In genomic region chr4:11426003-11426402, GRCh38 we compare ENCODE assay signal across 16 cellular contexts. TPM values are rescaled to one million over a fixed set of nuclear protein-coding genes. Genes with fewer than 3 reads are reported as not detected.
DNase-seq lines count a peak whose midpoint lies in the region; ATAC-seq and TF ChIP-seq lines count a peak whose summit lies in the region.
"Had no signal": no experiment of that assay in that cellular context is flagged by ENCODE, and none has a peak within 500 bp of the region (broad histone marks: within the 10 kb centered on the region; RNA-seq: fewer than 3 reads in every experiment).

No MANE protein-coding gene starts in this region.

- H3K18ac ChIP-seq in mesendoderm (ENCODE audit: low read length), result peak overlapping the region; percentile 21

- H2AK5ac ChIP-seq in mesendoderm (ENCODE audit: low read length), result peak overlapping the region; percentile 81

- H4K5ac ChIP-seq in mesendoderm (ENCODE audit: low read length), result no peak overlapping the region

- H3K56ac ChIP-seq in mesendoderm (ENCODE audit: low read length), result peak overlapping the region; percentile 72

- H3K79me1 ChIP-seq in mesendoderm (ENCODE audit: low read length), result peaks cover 8% of the 10 kb centered on the region

- peaks cover 28% of the 10 kb centered on the region for H3K4me1 ChIP-seq in left ventricle myocardium inferior
- peaks cover 0 to 33% (median 22%) of the 10 kb centered on the region in 9 donors for H3K4me1 ChIP-seq in heart right ventricle
- H3K4me1 ChIP-seq in mesendoderm (ENCODE audit: control insufficient read depth, low read depth, low read length), result peaks cover 19% of the 10 kb centered on the region
- H3K4me1 ChIP-seq: SJSA1 had no signal

- peak overlapping the region; percentile 62 for H3K9ac ChIP-seq in mesendoderm (ENCODE audit: low read length)

- no peak overlapping the region for H4K8ac ChIP-seq in mesendoderm (ENCODE audit: low read depth, low read length)

- WGBS in heart right ventricle, 2 donors, result 79 to 86% methylated on average over 3 of the region's 3 CpGs
- WGBS in mesendoderm (ENCODE audit: extremely low coverage, insufficient coverage, low lambda C conversion rate), result no CpG with 5 or more reads among the region's 3 CpGs

- no peak overlapping the region for H3K27ac Mint-ChIP-seq in dendritic cell treated with granulocyte-macrophage colony-stimulating factor and Interleukin-4, amounts not matched to agents 40 ng/mL and 50 ng/mL, for 4 days
- no peak overlapping the region for H3K27ac Mint-ChIP-seq in stimulated activated memory B cell treated with anti-CD40 and anti-IgM and Interleukin-4, amounts not matched to agents 10 μg/mL and 1 μg/mL and 100 μg/mL, for 72 hours
- no peak overlapping the region for H3K27ac Mint-ChIP-seq in activated T-cell treated with anti-CD3 and anti-CD28 coated beads, Interleukin-2, amount 50 U/mL, for 24 hours

- H2BK120ac ChIP-seq in mesendoderm (ENCODE audit: low read depth, low read length), result peak overlapping the region; percentile 76

- peaks cover 23% of the 10 kb centered on the region for H3K4me1 Mint-ChIP-seq in dendritic cell treated with granulocyte-macrophage colony-stimulating factor and Interleukin-4, amounts not matched to agents 40 ng/mL and 50 ng/mL, for 4 days (ENCODE audit: low read depth)
- H3K4me1 Mint-ChIP-seq in stimulated activated memory B cell treated with anti-CD40 and anti-IgM and Interleukin-4, amounts not matched to agents 10 μg/mL and 1 μg/mL and 100 μg/mL, for 72 hours, result peaks cover 48% of the 10 kb centered on the region
- peaks cover 17% of the 10 kb centered on the region for H3K4me1 Mint-ChIP-seq in activated T-cell treated with anti-CD3 and anti-CD28 coated beads, Interleukin-2, amount 50 U/mL, for 24 hours (ENCODE audit: low read depth)

- no peak for ATAC-seq in heart right ventricle
- ATAC-seq in stimulated activated memory B cell treated with anti-CD40 and anti-IgM and Interleukin-4, amounts not matched to agents 10 μg/mL and 1 μg/mL and 100 μg/mL, for 72 hours, result no peak
- ATAC-seq in HG03342 (IDR thresholded peaks at IDR 0.05; ENCODE audit: unreplicated experiment), result no peak
- no peak for ATAC-seq in HG03565 (IDR thresholded peaks at IDR 0.05; ENCODE audit: unreplicated experiment)

- no peak for DNase-seq in left ventricle myocardium inferior
- no peak for DNase-seq in heart right ventricle
- DNase-seq in mesendoderm, result no peak
- DNase-seq in activated T-cell treated with anti-CD3 and anti-CD28 coated beads, Interleukin-2, amount 50 U/mL, for 24 hours, result no peak
- DNase-seq: MV-4-11, NCI-H2029, NCI-H2171 treated with DMSO at 0.1 percent for 48 hours, NCI-H446 treated with DMSO at 0.1 percent for 48 hours, NCI-H82 had no signal

- H3K79me2 ChIP-seq in mesendoderm (ENCODE audit: control insufficient read depth, insufficient read depth, low read length), result peaks cover 30% of the 10 kb centered on the region

- H3K27ac ChIP-seq in left ventricle myocardium inferior (replicated peaks) (no peak overlapping the region), heart right ventricle (no peak overlapping the region), mesendoderm (ENCODE audit: low read depth, low read length) (peak overlapping the region; percentile 23)
- H3K27ac ChIP-seq: HL-60, SJSA1 had no signal

- H3K23ac ChIP-seq in mesendoderm (ENCODE audit: low read length), result no peak overlapping the region

- no peak overlapping the region for H3K4ac ChIP-seq in mesendoderm (ENCODE audit: low read depth, low read length)

- H3K36me3 Mint-ChIP-seq in dendritic cell treated with granulocyte-macrophage colony-stimulating factor and Interleukin-4, amounts not matched to agents 40 ng/mL and 50 ng/mL, for 4 days (ENCODE audit: low read depth), result peaks cover 12% of the 10 kb centered on the region
- H3K36me3 Mint-ChIP-seq in stimulated activated memory B cell treated with anti-CD40 and anti-IgM and Interleukin-4, amounts not matched to agents 10 μg/mL and 1 μg/mL and 100 μg/mL, for 72 hours, result peaks cover 13% of the 10 kb centered on the region
- H3K36me3 Mint-ChIP-seq in activated T-cell treated with anti-CD3 and anti-CD28 coated beads, Interleukin-2, amount 50 U/mL, for 24 hours (ENCODE audit: low read depth), result no peaks in the 10 kb centered on the region

- H3K9me3 ChIP-seq in left ventricle myocardium inferior (replicated peaks) (no peaks in the 10 kb centered on the region), heart right ventricle (no peaks in the 10 kb centered on the region)
- H3K9me3 ChIP-seq: SJSA1 had no signal

- H3K4me3 Mint-ChIP-seq in dendritic cell treated with granulocyte-macrophage colony-stimulating factor and Interleukin-4, amounts not matched to agents 40 ng/mL and 50 ng/mL, for 4 days, result peak overlapping the region; percentile 13
- H3K4me3 Mint-ChIP-seq in stimulated activated memory B cell treated with anti-CD40 and anti-IgM and Interleukin-4, amounts not matched to agents 10 μg/mL and 1 μg/mL and 100 μg/mL, for 72 hours, result no peak overlapping the region
- H3K4me3 Mint-ChIP-seq in activated T-cell treated with anti-CD3 and anti-CD28 coated beads, Interleukin-2, amount 50 U/mL, for 24 hours, result no peak overlapping the region

- H2BK5ac ChIP-seq in mesendoderm (ENCODE audit: low read length), result no peak overlapping the region

- H2BK15ac ChIP-seq in mesendoderm (replicated peaks; ENCODE audit: low read depth), result peak overlapping the region; percentile 29

- H3K36me3 ChIP-seq in left ventricle myocardium inferior (no peaks in the 10 kb centered on the region), heart right ventricle (no peaks in the 10 kb centered on the region), mesendoderm (ENCODE audit: control insufficient read depth, insufficient read depth, low read length) (no peaks in the 10 kb centered on the region)
- H3K36me3 ChIP-seq: SJSA1 had no signal

- H3K27me3 Mint-ChIP-seq in dendritic cell treated with granulocyte-macrophage colony-stimulating factor and Interleukin-4, amounts not matched to agents 40 ng/mL and 50 ng/mL, for 4 days, result peaks cover 44% of the 10 kb centered on the region
- no peaks in the 10 kb centered on the region for H3K27me3 Mint-ChIP-seq in stimulated activated memory B cell treated with anti-CD40 and anti-IgM and Interleukin-4, amounts not matched to agents 10 μg/mL and 1 μg/mL and 100 μg/mL, for 72 hours
- peaks cover 52% of the 10 kb centered on the region for H3K27me3 Mint-ChIP-seq in activated T-cell treated with anti-CD3 and anti-CD28 coated beads, Interleukin-2, amount 50 U/mL, for 24 hours

- intact Hi-C loops in left ventricle myocardium inferior (cut with micrococcal nuclease) (no loop called here), heart right ventricle (cut with DNase I) (loop anchor here (5.0 to 10.0 kb wide), 9 partner anchors 196 to 861 kb away; no protein-coding TSS in a partner anchor)
- intact Hi-C loops in dendritic cell treated with granulocyte-macrophage colony-stimulating factor and Interleukin-4, amounts not matched to agents 40 ng/mL and 50 ng/mL, for 4 days (cut with micrococcal nuclease), result loop anchor here (10.0 kb wide), 1 partner anchor 871 kb away; no protein-coding TSS in a partner anchor

- H3K27me3 ChIP-seq in left ventricle myocardium inferior (ENCODE audit: low read depth) (peaks cover 46% of the 10 kb centered on the region), heart right ventricle (peaks cover 0 to 45% (median 24%) of the 10 kb centered on the region in 7 donors), mesendoderm (ENCODE audit: insufficient read depth, low read length, poor library complexity) (no peaks in the 10 kb centered on the region)
- H3K27me3 ChIP-seq: SJSA1 had no signal

- H3K4me3 ChIP-seq in left ventricle myocardium inferior (peak overlapping the region; percentile 73), heart right ventricle (peak overlapping the region in 2 of 10 donors; percentile 64 to 78), mesendoderm (ENCODE audit: low read length) (peak overlapping the region; percentile 8)
- H3K4me3 ChIP-seq: SJSA1 had no signal

- TF ChIP-seq CTCF in left ventricle myocardium inferior (IDR thresholded peaks at IDR 0.05; ENCODE audit: borderline replicate concordance) (no peak), heart right ventricle (IDR thresholded peaks at IDR 0.05) (no peak)

- H3K4me2 ChIP-seq in mesendoderm (ENCODE audit: low read length), result peak overlapping the region; percentile 39

- H3K9me3 Mint-ChIP-seq in dendritic cell treated with granulocyte-macrophage colony-stimulating factor and Interleukin-4, amounts not matched to agents 40 ng/mL and 50 ng/mL, for 4 days, result no peaks in the 10 kb centered on the region
- no peaks in the 10 kb centered on the region for H3K9me3 Mint-ChIP-seq in stimulated activated memory B cell treated with anti-CD40 and anti-IgM and Interleukin-4, amounts not matched to agents 10 μg/mL and 1 μg/mL and 100 μg/mL, for 72 hours
- H3K9me3 Mint-ChIP-seq in activated T-cell treated with anti-CD3 and anti-CD28 coated beads, Interleukin-2, amount 50 U/mL, for 24 hours, result no peaks in the 10 kb centered on the region

RNA-seq across cellular contexts. Expression of gene HS3ST1, which starts 2.7 kb away (rescaled TPM):
- 2.4 TPM for total RNA-seq in left ventricle myocardium inferior
- 1 to 10 TPM in 6 of 10 donors, under 1 TPM in 4; 0.27 to 1.5 (median 1.1) TPM for total RNA-seq in heart right ventricle
- polyA plus RNA-seq in heart right ventricle, result 1 to 10 TPM in 1 of 2 donors, under 1 TPM in 1; 0.88 to 2.1 TPM
- 1.2 TPM for polyA plus RNA-seq in mesendoderm (2013, experiment 1 of 2)
- 1.2 TPM for polyA plus RNA-seq in mesendoderm (2013, experiment 2 of 2)
- total RNA-seq: Daoy, SJSA1 had no signal
